20 cellular contexts compared by ENCODE assay signal in genomic region chr3:63557912-63558311, GRCh38.
DNase-seq lines count a peak whose midpoint lies in the region; ATAC-seq and TF ChIP-seq lines count a peak whose summit lies in the region.
"Had no signal": no experiment of that assay in that cellular context is flagged by ENCODE, and none has a peak within 500 bp of the region (broad histone marks: within the 10 kb centered on the region; RNA-seq: fewer than 3 reads in every experiment).

No MANE protein-coding gene starts in this region.

- H3K4me3 ChIP-seq in endodermal cell (ENCODE audit: low read length) = no peak overlapping the region
- H3K4me3 ChIP-seq: colonic mucosa, esophagus squamous epithelium, left ventricle myocardium inferior, neural progenitor cell had no signal

- TF ChIP-seq CTCF in endodermal cell (conservative IDR thresholded peaks at IDR 0.05) = no peak

- no peaks in the 10 kb centered on the region for H3K27me3 ChIP-seq in endodermal cell (ENCODE audit: control insufficient read depth, insufficient read depth, low read length, poor library complexity, severe bottlenecking)
- H3K27me3 ChIP-seq: colonic mucosa, esophagus squamous epithelium, neural progenitor cell had no signal

- H3K4me1 ChIP-seq in endodermal cell (ENCODE audit: control insufficient read depth, insufficient read depth, low read length) = no peaks in the 10 kb centered on the region
- H3K4me1 ChIP-seq: colonic mucosa, left ventricle myocardium inferior, neural progenitor cell had no signal

- peak; percentile 95 for ATAC-seq in GM18519 (IDR thresholded peaks at IDR 0.05; ENCODE audit: low FRiP score, unreplicated experiment)
- ATAC-seq in GM21526 (IDR thresholded peaks at IDR 0.05; ENCODE audit: low FRiP score, unreplicated experiment) = peak; percentile 82
- peak; percentile 100 for ATAC-seq in HG03103 (IDR thresholded peaks at IDR 0.05; ENCODE audit: low read depth, unreplicated experiment)
- ATAC-seq: activated T-cell treated with anti-CD3 and anti-CD28 coated beads, Interleukin-2, amount 50 U/mL, for 4 hours; HepG2 had no signal

- H3K27me3 Mint-ChIP-seq in endodermal cell (ENCODE audit: insufficient read depth) = peaks cover 2% of the 10 kb centered on the region

- peaks cover 8% of the 10 kb centered on the region for H3K4me1 Mint-ChIP-seq in endodermal cell
- H3K4me1 Mint-ChIP-seq: neural progenitor cell had no signal

- H3K36me3 Mint-ChIP-seq in endodermal cell (ENCODE audit: low read depth) = no peaks in the 10 kb centered on the region
- H3K36me3 Mint-ChIP-seq: neural progenitor cell had no signal

- no peaks in the 10 kb centered on the region for H3K9me3 Mint-ChIP-seq in endodermal cell
- H3K9me3 Mint-ChIP-seq: activated T-cell treated with anti-CD3 and anti-CD28 coated beads, Interleukin-2, amount 50 U/mL, for 4 hours; neural progenitor cell had no signal

- DNase-seq in NOMO-1 (lab: John Stamatoyannopoulos, UW; ENCODE audit: unreplicated experiment in 2 of 2) (peak; percentile 33 to 85), GF-D8 (lab: John Stamatoyannopoulos, UW) (no peak), NAMALWA (ENCODE audit: low spot score) (no peak), endodermal cell (no peak), NCI-H1417 (lab: John Stamatoyannopoulos, UW) (no peak)
- DNase-seq: activated T-cell treated with anti-CD3 and anti-CD28 coated beads, Interleukin-2, amount 50 U/mL, for 4 hours; AML-193; amniotic stem cell; colonic mucosa; DMS79; esophagus squamous epithelium; hippocampal formation; left ventricle myocardium inferior; NCI-H1436; NCI-H526 had no signal

- no peak overlapping the region for H3K9ac ChIP-seq in endodermal cell (ENCODE audit: extremely low read depth, low read length, poor library complexity, severe bottlenecking)
- H3K9ac ChIP-seq: neural progenitor cell had no signal

- peaks cover 6% of the 10 kb centered on the region for H3K9me3 ChIP-seq in endodermal cell (ENCODE audit: control insufficient read depth, low read length)
- H3K9me3 ChIP-seq: colonic mucosa, esophagus squamous epithelium, left ventricle myocardium inferior had no signal

- H3K36me3 ChIP-seq in endodermal cell (ENCODE audit: control insufficient read depth, insufficient read depth, low read length) = no peaks in the 10 kb centered on the region
- H3K36me3 ChIP-seq: colonic mucosa, esophagus squamous epithelium, left ventricle myocardium inferior, neural progenitor cell had no signal

- H3K27ac ChIP-seq in endodermal cell (ENCODE audit: low read depth, low read length) = no peak overlapping the region
- H3K27ac ChIP-seq: colonic mucosa, esophagus squamous epithelium, left ventricle myocardium inferior, neural progenitor cell had no signal

- H3K4me3 Mint-ChIP-seq in endodermal cell = no peak overlapping the region
- H3K4me3 Mint-ChIP-seq: activated T-cell treated with anti-CD3 and anti-CD28 coated beads, Interleukin-2, amount 50 U/mL, for 4 hours; neural progenitor cell had no signal

- no peak overlapping the region for H3K27ac Mint-ChIP-seq in endodermal cell
- H3K27ac Mint-ChIP-seq: neural progenitor cell had no signal

Comparison
In these comparisons a context has a peak if more than half of its experiments do, and no peak if none do; other contexts are left out.
1. DNase-seq: peak in NOMO-1 (2 of 2); none in GF-D8 (single experiment), NAMALWA (single experiment), endodermal cell (single experiment) and NCI-H1417 (0 of 3).
2. Peak in every context shown above with its lines, with median percentiles within 50 percentile points of each other: ATAC-seq.